In genomic region chr3:71078723-71079525, GRCh38 we compare ENCODE assay signal across 17 cellular contexts.
A peak's percentile ranks its signal among the peaks of the same experiment; 100 is the strongest.
DNase-seq lines count a peak whose midpoint lies in the region; ATAC-seq and TF ChIP-seq lines count a peak whose summit lies in the region.
"Had no signal": no experiment of that assay in that cellular context is flagged by ENCODE, and none has a peak within 500 bp of the region (broad histone marks: within the 10 kb centered on the region; RNA-seq: fewer than 3 reads in every experiment).

No MANE protein-coding gene starts in this region.

- in situ Hi-C loops in gastrocnemius medialis (cut with MboI; ENCODE audit: low sequenced_read_pairs in 4 of 4) = loop anchor here in 1 of 4 donors (25.0 kb wide), 1 partner anchor 542 kb away; no protein-coding TSS in a partner anchor

- no peak for TF ChIP-seq CTCF in CD8-positive, alpha-beta T cell (IDR thresholded peaks at IDR 0.05)
- TF ChIP-seq CTCF in gastrocnemius medialis (IDR thresholded peaks at IDR 0.05 in 4 of 5, conservative IDR thresholded peaks at IDR 0.05 in 1 of 5) (no peak), osteoblast (IDR thresholded peaks at IDR 0.05; ENCODE audit: extremely low read depth, low read depth, low read length) (no peak), ovary (IDR thresholded peaks at IDR 0.05) (no peak)

- POLR2A ChIA-PET in CD8-positive, alpha-beta T cell (lab: Charles Lee) = interaction anchor here (1.3 kb wide), 1 partner anchor 8 kb away, joined by 5 read pairs; no protein-coding TSS in a partner anchor
- POLR2A ChIA-PET in naive thymus-derived CD8-positive, alpha-beta T cell (lab: Charles Lee) = no interaction called here

- peaks cover 16% of the 10 kb centered on the region for H4K20me1 ChIP-seq in osteoblast (ENCODE audit: insufficient read depth, low read length)

- H2AFZ ChIP-seq in osteoblast (ENCODE audit: low read length) = no peak overlapping the region

- ATAC-seq in CD8-positive, alpha-beta T cell = peak; percentile 35
- peak; percentile 22 to 50 for ATAC-seq in naive thymus-derived CD8-positive, alpha-beta T cell
- ATAC-seq in gastrocnemius medialis (no peak), GM19463 (IDR thresholded peaks at IDR 0.05; ENCODE audit: unreplicated experiment) (no peak)
- ATAC-seq: esophagus mucosa, psoas muscle had no signal

- no peaks in the 10 kb centered on the region for H3K27me3 Mint-ChIP-seq in CD8-positive, alpha-beta T cell (ENCODE audit: low read depth)
- no peaks in the 10 kb centered on the region for H3K27me3 Mint-ChIP-seq in IgD-negative memory B cell
- no peaks in the 10 kb centered on the region for H3K27me3 Mint-ChIP-seq in activated naive CD8-positive, alpha-beta T cell
- no peaks in the 10 kb centered on the region for H3K27me3 Mint-ChIP-seq in naive thymus-derived CD8-positive, alpha-beta T cell

- H3K9me3 Mint-ChIP-seq in CD8-positive, alpha-beta T cell = no peaks in the 10 kb centered on the region
- H3K9me3 Mint-ChIP-seq in IgD-negative memory B cell = no peaks in the 10 kb centered on the region
- no peaks in the 10 kb centered on the region for H3K9me3 Mint-ChIP-seq in activated naive CD8-positive, alpha-beta T cell (ENCODE audit: low read depth)
- no peaks in the 10 kb centered on the region for H3K9me3 Mint-ChIP-seq in naive thymus-derived CD8-positive, alpha-beta T cell

- H3K4me3 Mint-ChIP-seq in CD8-positive, alpha-beta T cell = peak overlapping the region; percentile 44
- peak overlapping the region in 3 of 4 donors; percentile 44 to 76 (median 73) for H3K4me3 Mint-ChIP-seq in IgD-negative memory B cell
- H3K4me3 Mint-ChIP-seq in activated naive CD8-positive, alpha-beta T cell = peak overlapping the region; percentile 70
- peak overlapping the region in 9 of 10 donors; percentile 38 to 77 (median 62) for H3K4me3 Mint-ChIP-seq in naive thymus-derived CD8-positive, alpha-beta T cell

- 82 to 90% (median 84%) methylated on average over 8 of the region's 8 CpGs for WGBS in ovary, 3 donors

- H3K36me3 ChIP-seq in CD8-positive, alpha-beta T cell (ENCODE audit: insufficient read depth, low read length) = no peaks in the 10 kb centered on the region
- no peaks in the 10 kb centered on the region for H3K36me3 ChIP-seq in gastrocnemius medialis
- peaks cover under 1% of the 10 kb centered on the region for H3K36me3 ChIP-seq in osteoblast (ENCODE audit: insufficient read depth, low read length)
- H3K36me3 ChIP-seq in ovary = no peaks in the 10 kb centered on the region
- H3K36me3 ChIP-seq: ascending aorta, SJSA1 had no signal

- peaks cover 72% of the 10 kb centered on the region for H3K79me2 ChIP-seq in osteoblast (ENCODE audit: insufficient read depth, low read length)

- peak overlapping the region; percentile 81 for H3K27ac Mint-ChIP-seq in CD8-positive, alpha-beta T cell
- H3K27ac Mint-ChIP-seq in IgD-negative memory B cell = peak overlapping the region; percentile 68 to 93 (median 76)
- H3K27ac Mint-ChIP-seq in activated naive CD8-positive, alpha-beta T cell = peak overlapping the region; percentile 90
- peak overlapping the region; percentile 68 to 93 (median 90) for H3K27ac Mint-ChIP-seq in naive thymus-derived CD8-positive, alpha-beta T cell

- H3K27ac ChIP-seq in CD8-positive, alpha-beta T cell (ENCODE audit: low read depth, low read length) = no peak overlapping the region
- H3K27ac ChIP-seq in gastrocnemius medialis = no peak overlapping the region
- no peak overlapping the region for H3K27ac ChIP-seq in osteoblast (ENCODE audit: low read depth, low read length)
- H3K27ac ChIP-seq in ovary = no peak overlapping the region
- H3K27ac ChIP-seq: C4-2B, KMS-11, psoas muscle, SJSA1 had no signal

- peaks cover 90% of the 10 kb centered on the region for H3K4me1 Mint-ChIP-seq in CD8-positive, alpha-beta T cell (ENCODE audit: low read depth)
- H3K4me1 Mint-ChIP-seq in IgD-negative memory B cell = peaks cover 43 to 71% (median 57%) of the 10 kb centered on the region in 3 donors
- H3K4me1 Mint-ChIP-seq in activated naive CD8-positive, alpha-beta T cell (ENCODE audit: low read depth) = peaks cover 95% of the 10 kb centered on the region
- H3K4me1 Mint-ChIP-seq in naive thymus-derived CD8-positive, alpha-beta T cell = peaks cover 56 to 96% (median 93%) of the 10 kb centered on the region in 4 donors

- no peaks in the 10 kb centered on the region for H3K27me3 ChIP-seq in CD8-positive, alpha-beta T cell (ENCODE audit: insufficient read depth, low read length)
- H3K27me3 ChIP-seq in gastrocnemius medialis = no peaks in the 10 kb centered on the region
- H3K27me3 ChIP-seq in osteoblast (ENCODE audit: insufficient read depth, low read length) = no peaks in the 10 kb centered on the region
- H3K27me3 ChIP-seq in ovary = no peaks in the 10 kb centered on the region
- H3K27me3 ChIP-seq: ascending aorta, SJSA1 had no signal

- intact Hi-C loops in CD8-positive, alpha-beta T cell (cut with DNase I, micrococcal nuclease) = loop anchor here in 1 of 2 experiments (10.0 kb wide), 1 partner anchor 524 kb away; no protein-coding TSS in a partner anchor
- intact Hi-C loops in gastrocnemius medialis (cut with DNase I; ENCODE audit: low total_unique reads) = no loop called here
- intact Hi-C loops in ovary (cut with DNase I) = no loop called here

- H3K36me3 Mint-ChIP-seq in CD8-positive, alpha-beta T cell = peaks cover 41% of the 10 kb centered on the region
- peaks cover 7% of the 10 kb centered on the region for H3K36me3 Mint-ChIP-seq in IgD-negative memory B cell
- peaks cover 18% of the 10 kb centered on the region for H3K36me3 Mint-ChIP-seq in activated naive CD8-positive, alpha-beta T cell
- H3K36me3 Mint-ChIP-seq in naive thymus-derived CD8-positive, alpha-beta T cell = peaks cover 0 to 46% (median 9%) of the 10 kb centered on the region in 3 donors

- no peaks in the 10 kb centered on the region for H3K9me3 ChIP-seq in CD8-positive, alpha-beta T cell (ENCODE audit: low read length)
- no peaks in the 10 kb centered on the region for H3K9me3 ChIP-seq in gastrocnemius medialis
- no peaks in the 10 kb centered on the region for H3K9me3 ChIP-seq in osteoblast (ENCODE audit: low read depth, low read length)
- no peaks in the 10 kb centered on the region for H3K9me3 ChIP-seq in ovary
- H3K9me3 ChIP-seq: ascending aorta, psoas muscle, SJSA1 had no signal

- no peak for TF ChIP-seq EP300 in ovary (IDR thresholded peaks at IDR 0.05)

- CTCF ChIA-PET in CD8-positive, alpha-beta T cell (lab: Charles Lee) = interaction anchor here (1.3 kb wide), 1 partner anchor 9 kb away, joined by 3 read pairs; no protein-coding TSS in a partner anchor

- H3K4me2 ChIP-seq in osteoblast (ENCODE audit: insufficient read depth, low read length) = no peak overlapping the region
- H3K4me2 ChIP-seq: KMS-11 had no signal

- no peak overlapping the region for H3K4me3 ChIP-seq in CD8-positive, alpha-beta T cell (ENCODE audit: low read depth, low read length)
- H3K4me3 ChIP-seq in gastrocnemius medialis (no peak overlapping the region), osteoblast (ENCODE audit: insufficient read depth, low read length) (no peak overlapping the region), ovary (no peak overlapping the region)
- H3K4me3 ChIP-seq: ascending aorta, psoas muscle, SJSA1 had no signal

- DNase-seq in CD8-positive, alpha-beta T cell = no peak
- DNase-seq in naive thymus-derived CD8-positive, alpha-beta T cell = no peak
- DNase-seq in gastrocnemius medialis = no peak
- no peak for DNase-seq in osteoblast (ENCODE audit: insufficient read length, low spot score, missing footprints)
- no peak for DNase-seq in ovary
- DNase-seq: head of caudate nucleus, kidney, NCI-H1436 treated with DMSO at 0.1 percent for 48 hours, psoas muscle had no signal

- TF ChIP-seq POLR2A in gastrocnemius medialis (IDR thresholded peaks at IDR 0.05) (no peak), ovary (IDR thresholded peaks at IDR 0.05) (no peak)

- peaks cover 85% of the 10 kb centered on the region for H3K4me1 ChIP-seq in CD8-positive, alpha-beta T cell (ENCODE audit: insufficient read depth, low read length)
- H3K4me1 ChIP-seq in gastrocnemius medialis (peaks cover 0 to 4% of the 10 kb centered on the region in 2 donors), osteoblast (ENCODE audit: insufficient read depth, low read length) (peaks cover 47% of the 10 kb centered on the region), ovary (ENCODE audit: insufficient read depth) (peaks cover 21% of the 10 kb centered on the region)

Comparison
In these comparisons a context has a peak if more than half of its experiments do, and no peak if none do; other contexts are left out.
1. ATAC-seq: peak in CD8-positive, alpha-beta T cell (single experiment) and naive thymus-derived CD8-positive, alpha-beta T cell (2 of 2); none in gastrocnemius medialis (0 of 2) and GM19463 (single experiment).
2. Peak in every context shown above with its lines, with median percentiles within 50 percentile points of each other: H3K27ac Mint-ChIP-seq and H3K4me3 Mint-ChIP-seq.